Comparison of ENCODE assay signal across 1 cellular context in genomic region chr10:2746638-2747037, GRCh38.
TF ChIP-seq lines count a peak whose summit lies in the region.

No MANE protein-coding gene starts in this region.

TF ChIP-seq in K562, 482 proteins besides CTCF, POLR2A, EP300 and RAD21 (continued from another document):
- TF ChIP-seq ZBTB5 (IDR thresholded peaks at IDR 0.05) (no peak), ZBTB8A (IDR thresholded peaks at IDR 0.05; ENCODE audit: partially characterized antibody) (no peak), KDM1A (IDR thresholded peaks at IDR 0.05) (no peak), MLLT1 (IDR thresholded peaks at IDR 0.05) (no peak), USF2 (CRISPR knock-in tag; IDR thresholded peaks at IDR 0.05) (no peak), CXXC5 (CRISPR knock-in tag; IDR thresholded peaks at IDR 0.05) (no peak), JUND (IDR thresholded peaks at IDR 0.05; ENCODE audit: borderline replicate concordance, low read depth, low read length) (peak; percentile 51; the same call in 1 of the 2 replicates), JUND (tag; IDR thresholded peaks at IDR 0.05; ENCODE audit: borderline replicate concordance, low read depth, low read length) (peak; percentile 58; the same call in 1 of the 3 replicates), ATF3 (IDR thresholded peaks at IDR 0.05) (peak; percentile 82), ATF3 (CRISPR knock-in tag; conservative IDR thresholded peaks at IDR 0.05) (no peak)
